Comparison of ENCODE assay signal across 1 cellular context in genomic region chr7:100540073-100540723, GRCh38.
TF ChIP-seq lines count a peak whose summit lies in the region.

No MANE protein-coding gene starts in this region.

TF ChIP-seq in HepG2, 621 proteins besides CTCF, POLR2A, EP300 and RAD21 (continued from another document):
- TF ChIP-seq, protein P1, sequence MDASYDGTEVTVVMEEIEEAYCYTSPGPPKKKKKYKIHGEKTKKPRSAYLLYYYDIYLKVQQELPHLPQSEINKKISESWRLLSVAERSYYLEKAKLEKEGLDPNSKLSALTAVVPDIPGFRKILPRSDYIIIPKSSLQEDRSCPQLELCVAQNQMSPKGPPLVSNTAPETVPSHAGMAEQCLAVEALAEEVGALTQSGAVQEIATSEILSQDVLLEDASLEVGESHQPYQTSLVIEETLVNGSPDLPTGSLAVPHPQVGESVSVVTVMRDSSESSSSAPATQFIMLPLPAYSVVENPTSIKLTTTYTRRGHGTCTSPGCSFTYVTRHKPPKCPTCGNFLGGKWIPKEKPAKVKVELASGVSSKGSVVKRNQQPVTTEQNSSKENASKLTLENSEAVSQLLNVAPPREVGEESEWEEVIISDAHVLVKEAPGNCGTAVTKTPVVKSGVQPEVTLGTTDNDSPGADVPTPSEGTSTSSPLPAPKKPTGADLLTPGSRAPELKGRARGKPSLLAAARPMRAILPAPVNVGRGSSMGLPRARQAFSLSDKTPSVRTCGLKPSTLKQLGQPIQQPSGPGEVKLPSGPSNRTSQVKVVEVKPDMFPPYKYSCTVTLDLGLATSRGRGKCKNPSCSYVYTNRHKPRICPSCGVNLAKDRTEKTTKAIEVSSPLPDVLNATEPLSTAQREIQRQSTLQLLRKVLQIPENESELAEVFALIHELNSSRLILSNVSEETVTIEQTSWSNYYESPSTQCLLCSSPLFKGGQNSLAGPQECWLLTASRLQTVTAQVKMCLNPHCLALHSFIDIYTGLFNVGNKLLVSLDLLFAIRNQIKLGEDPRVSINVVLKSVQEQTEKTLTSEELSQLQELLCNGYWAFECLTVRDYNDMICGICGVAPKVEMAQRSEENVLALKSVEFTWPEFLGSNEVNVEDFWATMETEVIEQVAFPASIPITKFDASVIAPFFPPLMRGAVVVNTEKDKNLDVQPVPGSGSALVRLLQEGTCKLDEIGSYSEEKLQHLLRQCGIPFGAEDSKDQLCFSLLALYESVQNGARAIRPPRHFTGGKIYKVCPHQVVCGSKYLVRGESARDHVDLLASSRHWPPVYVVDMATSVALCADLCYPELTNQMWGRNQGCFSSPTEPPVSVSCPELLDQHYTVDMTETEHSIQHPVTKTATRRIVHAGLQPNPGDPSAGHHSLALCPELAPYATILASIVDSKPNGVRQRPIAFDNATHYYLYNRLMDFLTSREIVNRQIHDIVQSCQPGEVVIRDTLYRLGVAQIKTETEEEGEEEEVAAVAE (CRISPR knock-in tag; IDR thresholded peaks at IDR 0.05; ENCODE audit: borderline replicate concordance), result 0 out of 2 replicates have a peak, but pooled peaks have one; percentile 67
- TF ChIP-seq ZNF547 (CRISPR knock-in tag; IDR thresholded peaks at IDR 0.05), result 0 out of 2 replicates have a peak, but pooled peaks have one; percentile 11
- peak; percentile 45 for TF ChIP-seq HDAC2 (CRISPR knock-in tag; IDR thresholded peaks at IDR 0.05)
- TF ChIP-seq AHDC1 (CRISPR knock-in tag; IDR thresholded peaks at IDR 0.05; ENCODE audit: borderline replicate concordance), result 0 out of 2 replicates have a peak, but pooled peaks have one; percentile 63
- TF ChIP-seq GATAD2A (CRISPR knock-in tag; IDR thresholded peaks at IDR 0.05), result peak; percentile 78
- TF ChIP-seq KAT2B (IDR thresholded peaks at IDR 0.05; ENCODE audit: borderline replicate concordance, low read depth, low read length), result no peak
- TF ChIP-seq, protein P2, sequence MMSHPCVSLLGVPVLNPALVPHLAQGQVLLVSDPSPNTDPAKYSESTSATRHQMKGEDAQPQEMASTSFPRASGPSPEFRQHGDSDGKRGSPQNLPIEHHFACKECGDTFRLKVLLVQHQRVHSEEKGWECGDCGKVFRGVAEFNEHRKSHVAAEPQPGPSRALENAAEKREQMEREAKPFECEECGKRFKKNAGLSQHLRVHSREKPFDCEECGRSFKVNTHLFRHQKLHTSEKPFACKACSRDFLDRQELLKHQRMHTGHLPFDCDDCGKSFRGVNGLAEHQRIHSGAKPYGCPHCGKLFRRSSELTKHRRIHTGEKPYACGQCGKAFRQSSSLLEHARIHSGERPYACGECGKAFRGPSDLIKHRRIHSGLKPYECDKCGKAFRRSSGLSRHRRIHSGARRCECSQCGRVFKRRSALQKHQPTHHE (CRISPR knock-in tag; IDR thresholded peaks at IDR 0.05; ENCODE audit: borderline replicate concordance), result peak; percentile 47; the same call in 1 of the 2 replicates
- TF ChIP-seq MXD4 (CRISPR knock-in tag; IDR thresholded peaks at IDR 0.05), result 0 out of 2 replicates have a peak, but pooled peaks have one; percentile 43
- TF ChIP-seq PRDM15 (CRISPR knock-in tag; IDR thresholded peaks at IDR 0.05), result 0 out of 2 replicates have a peak, but pooled peaks have one; percentile 6
- TF ChIP-seq ZNF652 (CRISPR knock-in tag; IDR thresholded peaks at IDR 0.05; ENCODE audit: borderline replicate concordance, low read depth), result peak; percentile 37; the same call in 1 of the 2 replicates
- 0 out of 2 replicates have a peak, but pooled peaks have one; percentile 48 for TF ChIP-seq FOXA3 (CRISPR knock-in tag; IDR thresholded peaks at IDR 0.05)
- no peak for TF ChIP-seq ZNF710 (CRISPR knock-in tag; IDR thresholded peaks at IDR 0.05; ENCODE audit: borderline replicate concordance)
- peak; percentile 77; the same call in 1 of the 2 replicates for TF ChIP-seq ZBTB10 (CRISPR knock-in tag; IDR thresholded peaks at IDR 0.05; ENCODE audit: borderline replicate concordance)
- peak; percentile 84 for TF ChIP-seq NCOA2 (CRISPR knock-in tag; IDR thresholded peaks at IDR 0.05)
- TF ChIP-seq CHD4 (IDR thresholded peaks at IDR 0.05; ENCODE audit: borderline replicate concordance, low read length), result peak; percentile 78; the same call in 1 of the 2 replicates
- no peak for TF ChIP-seq SOX6 (IDR thresholded peaks at IDR 0.05)
- peak; percentile 57; the same call in 1 of the 2 replicates for TF ChIP-seq SOX6 (CRISPR knock-in tag; IDR thresholded peaks at IDR 0.05)
- peak; percentile 90 for TF ChIP-seq HNF4A (CRISPR knock-in tag; IDR thresholded peaks at IDR 0.05)
TF ChIP-seq in HepG2: peak in this region for 134.
